Comparison of ENCODE assay signal across 1 cellular context in the genomic region with DNA sequence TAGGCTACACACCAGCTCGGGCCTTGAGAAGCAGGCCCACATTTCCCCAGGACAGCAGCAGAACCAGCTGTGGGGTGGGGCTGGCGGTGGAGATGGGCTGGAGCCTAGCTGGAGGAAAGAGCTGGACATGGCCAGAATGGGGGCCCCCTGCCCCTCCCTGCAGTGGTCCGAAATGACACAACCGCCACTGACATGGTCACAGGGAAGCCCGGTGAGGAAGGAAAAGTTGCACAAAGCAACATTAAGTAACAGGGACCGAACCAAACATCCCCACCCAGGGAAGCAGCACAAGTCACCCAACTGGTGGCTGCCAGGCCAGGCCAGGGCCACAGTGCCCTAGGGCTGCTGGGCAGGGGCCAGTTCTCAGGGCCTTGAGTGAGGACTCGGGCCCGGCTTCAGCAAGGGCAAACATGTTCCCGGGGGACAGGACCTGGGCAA.
TF ChIP-seq lines count a peak whose summit lies in the region.

No MANE protein-coding gene starts in this region.

TF ChIP-seq in WTC11, 78 proteins besides CTCF, POLR2A, EP300 and RAD21 (continued from another document):
- TF ChIP-seq, protein P1, sequence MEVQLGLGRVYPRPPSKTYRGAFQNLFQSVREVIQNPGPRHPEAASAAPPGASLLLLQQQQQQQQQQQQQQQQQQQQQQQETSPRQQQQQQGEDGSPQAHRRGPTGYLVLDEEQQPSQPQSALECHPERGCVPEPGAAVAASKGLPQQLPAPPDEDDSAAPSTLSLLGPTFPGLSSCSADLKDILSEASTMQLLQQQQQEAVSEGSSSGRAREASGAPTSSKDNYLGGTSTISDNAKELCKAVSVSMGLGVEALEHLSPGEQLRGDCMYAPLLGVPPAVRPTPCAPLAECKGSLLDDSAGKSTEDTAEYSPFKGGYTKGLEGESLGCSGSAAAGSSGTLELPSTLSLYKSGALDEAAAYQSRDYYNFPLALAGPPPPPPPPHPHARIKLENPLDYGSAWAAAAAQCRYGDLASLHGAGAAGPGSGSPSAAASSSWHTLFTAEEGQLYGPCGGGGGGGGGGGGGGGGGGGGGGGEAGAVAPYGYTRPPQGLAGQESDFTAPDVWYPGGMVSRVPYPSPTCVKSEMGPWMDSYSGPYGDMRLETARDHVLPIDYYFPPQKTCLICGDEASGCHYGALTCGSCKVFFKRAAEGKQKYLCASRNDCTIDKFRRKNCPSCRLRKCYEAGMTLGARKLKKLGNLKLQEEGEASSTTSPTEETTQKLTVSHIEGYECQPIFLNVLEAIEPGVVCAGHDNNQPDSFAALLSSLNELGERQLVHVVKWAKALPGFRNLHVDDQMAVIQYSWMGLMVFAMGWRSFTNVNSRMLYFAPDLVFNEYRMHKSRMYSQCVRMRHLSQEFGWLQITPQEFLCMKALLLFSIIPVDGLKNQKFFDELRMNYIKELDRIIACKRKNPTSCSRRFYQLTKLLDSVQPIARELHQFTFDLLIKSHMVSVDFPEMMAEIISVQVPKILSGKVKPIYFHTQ (CRISPR knock-in tag; IDR thresholded peaks at IDR 0.05), result no peak
- TF ChIP-seq NR1H2 (CRISPR knock-in tag; IDR thresholded peaks at IDR 0.05) (no peak), ZNF416 (CRISPR knock-in tag; IDR thresholded peaks at IDR 0.05) (no peak), ATF6 (CRISPR knock-in tag; IDR thresholded peaks at IDR 0.05) (no peak), ZNF512 (CRISPR knock-in tag; IDR thresholded peaks at IDR 0.05; ENCODE audit: borderline replicate concordance) (no peak), PRRX2 (CRISPR knock-in tag; IDR thresholded peaks at IDR 0.05) (no peak), KAT7 (CRISPR knock-in tag; IDR thresholded peaks at IDR 0.05; ENCODE audit: borderline replicate concordance) (no peak), GABPB1 (CRISPR knock-in tag; IDR thresholded peaks at IDR 0.05) (no peak), ZNF121 (CRISPR knock-in tag; IDR thresholded peaks at IDR 0.05) (no peak), CBFB (CRISPR knock-in tag; IDR thresholded peaks at IDR 0.05; ENCODE audit: low read depth) (no peak), RELA (CRISPR knock-in tag; IDR thresholded peaks at IDR 0.05; ENCODE audit: borderline replicate concordance) (no peak)
TF ChIP-seq in WTC11: peak in this region for 0.
